In genomic region chr9:91034976-91035824, GRCh38 we compare ENCODE assay signal across 16 cellular contexts.
A peak's percentile ranks its signal among the peaks of the same experiment; 100 is the strongest.
DNase-seq lines count a peak whose midpoint lies in the region; ATAC-seq, FAIRE-seq and TF ChIP-seq lines count a peak whose summit lies in the region.
"Had no signal": no experiment of that assay in that cellular context is flagged by ENCODE, and none has a peak within 500 bp of the region (broad histone marks: within the 10 kb centered on the region; RNA-seq: fewer than 3 reads in every experiment).

No MANE protein-coding gene starts in this region.

- peaks cover 41 to 47% of the 10 kb centered on the region in 2 donors for H3K4me1 Mint-ChIP-seq in immature natural killer cell
- peaks cover 11 to 15% (median 12%) of the 10 kb centered on the region in 4 donors for H3K4me1 Mint-ChIP-seq in CD4-positive, alpha-beta memory T cell

- H3K4me3 Mint-ChIP-seq in immature natural killer cell: peak overlapping the region in 1 of 5 donors; percentile 52
- no peak overlapping the region for H3K4me3 Mint-ChIP-seq in CD4-positive, alpha-beta memory T cell

- DNase-seq in GM13976 (ENCODE audit: low spot score): peak; percentile 39
- DNase-seq in immature natural killer cell: peak in 1 of 3 donors; percentile 8
- DNase-seq in CD4-positive, alpha-beta memory T cell: no peak
- DNase-seq in NCI-H2171 treated with DMSO at 0.1 percent for 48 hours (lab: John Stamatoyannopoulos, UW): no peak
- DNase-seq in frontal cortex (ENCODE audit: low spot score in 2 of 2): no peak
- DNase-seq: colonic mucosa, DMS 273 treated with DMSO at 0.1 percent for 48 hours, MG63, NCI-H2107, testis had no signal

- H3K27ac ChIP-seq in DOHH2 (ENCODE audit: low read depth, low read length): no peak overlapping the region
- H3K27ac ChIP-seq in VCaP: peak overlapping the region; percentile 90
- no peak overlapping the region for H3K27ac ChIP-seq in CD4-positive, alpha-beta memory T cell (ENCODE audit: low read depth, low read length)
- H3K27ac ChIP-seq: ascending aorta, colonic mucosa, testis had no signal

- H3K4me1 ChIP-seq in DOHH2 (ENCODE audit: control insufficient read depth, low read length): peaks cover 36% of the 10 kb centered on the region
- H3K4me1 ChIP-seq in CD4-positive, alpha-beta memory T cell (ENCODE audit: insufficient read depth, low read length): peaks cover 12% of the 10 kb centered on the region

- ATAC-seq in GM19324 (IDR thresholded peaks at IDR 0.05; ENCODE audit: low FRiP score, unreplicated experiment): no peak
- ATAC-seq: activated CD4-positive, CD25-positive, alpha-beta regulatory T cell treated with anti-CD3 and anti-CD28 coated beads, Interleukin-2, amount 50 U/mL, for 24 hours had no signal

- H3K4me2 ChIP-seq in DOHH2 (ENCODE audit: low read length): peak overlapping the region; percentile 39

- intact Hi-C loops in CD4-positive, alpha-beta memory T cell (cut with micrococcal nuclease): loop anchor here (5.0 kb wide), 2 partner anchors 118 to 647 kb away; no protein-coding TSS in a partner anchor

- H4K20me1 ChIP-seq in DOHH2 (ENCODE audit: control insufficient read depth, insufficient read depth, low read depth, low read length): no peaks in the 10 kb centered on the region

- no peak overlapping the region for H3K4me3 ChIP-seq in DOHH2 (ENCODE audit: low read length)
- H3K4me3 ChIP-seq in CD4-positive, alpha-beta memory T cell (ENCODE audit: low read length in 2 of 2): no peak overlapping the region
- H3K4me3 ChIP-seq: ascending aorta, colonic mucosa, MG63, testis had no signal

- H3K27me3 ChIP-seq in DOHH2 (ENCODE audit: control insufficient read depth, low read length): peaks cover 11% of the 10 kb centered on the region
- no peaks in the 10 kb centered on the region for H3K27me3 ChIP-seq in CD4-positive, alpha-beta memory T cell (ENCODE audit: insufficient read depth, low read length)
- H3K27me3 ChIP-seq: ascending aorta, colonic mucosa, MG63, testis had no signal

- H3K36me3 ChIP-seq in DOHH2 (ENCODE audit: control insufficient read depth, low read length): no peaks in the 10 kb centered on the region
- no peaks in the 10 kb centered on the region for H3K36me3 ChIP-seq in CD4-positive, alpha-beta memory T cell (ENCODE audit: insufficient read depth, low read length)
- H3K36me3 ChIP-seq: ascending aorta, colonic mucosa, MG63 had no signal

- no peaks in the 10 kb centered on the region for H3K9me3 ChIP-seq in DOHH2 (ENCODE audit: control insufficient read depth, insufficient read depth, low read length)
- no peaks in the 10 kb centered on the region for H3K9me3 ChIP-seq in CD4-positive, alpha-beta memory T cell (ENCODE audit: control insufficient read depth in 1 of 2, low read length in 2 of 2)
- H3K9me3 ChIP-seq: ascending aorta, colonic mucosa, MG63, testis had no signal

- H3F3A ChIP-seq in DOHH2 (ENCODE audit: control insufficient read depth, insufficient read depth): no peaks in the 10 kb centered on the region

- H3K27ac Mint-ChIP-seq in immature natural killer cell: peak overlapping the region in 5 of 6 donors; percentile 2 to 69 (median 23)
- H3K27ac Mint-ChIP-seq in CD4-positive, alpha-beta memory T cell: no peak overlapping the region

- POLR2A ChIA-PET in CD4-positive, alpha-beta memory T cell (lab: Charles Lee; ENCODE audit: partially characterized antibody): interaction anchor here (0.7 kb wide), 2 partner anchors 159 to 391 kb away, joined by 3 read pairs; no protein-coding TSS in a partner anchor

- in situ Hi-C loops in GM13976 (cut with MboI; ENCODE audit: low sequenced_read_pairs, unreplicated experiment): no loop called here

- H3K79me2 ChIP-seq in DOHH2 (ENCODE audit: control insufficient read depth, low read length): no peaks in the 10 kb centered on the region

- H3K9me3 Mint-ChIP-seq in immature natural killer cell: peaks cover 0 to 2% (median 0%) of the 10 kb centered on the region in 6 donors
- H3K9me3 Mint-ChIP-seq in CD4-positive, alpha-beta memory T cell: no peaks in the 10 kb centered on the region

- TF ChIP-seq CTCF in DOHH2 (IDR thresholded peaks at IDR 0.05; ENCODE audit: low read depth, low read length, poor library complexity, severe bottlenecking): no peak
- TF ChIP-seq CTCF in GM13976 (IDR thresholded peaks at IDR 0.05; ENCODE audit: borderline replicate concordance, control extremely low read depth, extremely low read depth, insufficient read depth, missing control alignments): no peak
- TF ChIP-seq CTCF in VCaP (conservative IDR thresholded peaks at IDR 0.05): no peak

- CTCF ChIA-PET in CD4-positive, alpha-beta memory T cell (lab: Charles Lee; ENCODE audit: partially characterized antibody): interaction anchor here (0.7 to 7.0 kb wide), 4 partner anchors 307 to 570 kb away, joined by 3 to 121 read pairs (median 6); no protein-coding TSS in a partner anchor

- no peak for FAIRE-seq in frontal cortex (lab: Jason Lieb, UNC)
- FAIRE-seq: islet of Langerhans had no signal

- H3K9me2 ChIP-seq in DOHH2 (replicated peaks; ENCODE audit: control insufficient read depth, low read length): no peaks in the 10 kb centered on the region

- H3K27me3 Mint-ChIP-seq in immature natural killer cell (ENCODE audit: low read depth in 3 of 3): peaks cover 2 to 11% (median 9%) of the 10 kb centered on the region in 3 donors
- H3K27me3 Mint-ChIP-seq in CD4-positive, alpha-beta memory T cell: peaks cover 8 to 14% of the 10 kb centered on the region in 2 donors

- H3K36me3 Mint-ChIP-seq in immature natural killer cell: no peaks in the 10 kb centered on the region
- H3K36me3 Mint-ChIP-seq in CD4-positive, alpha-beta memory T cell: no peaks in the 10 kb centered on the region

Comparison
In these comparisons a context has a peak if more than half of its experiments do, and no peak if none do; other contexts are left out.
1. H3K27ac Mint-ChIP-seq: peak in immature natural killer cell (5 of 6); none in CD4-positive, alpha-beta memory T cell (0 of 7).